8 cellular contexts compared by ENCODE assay signal in genomic region chr13:112711528-112712265, GRCh38. TPM values are rescaled to one million over a fixed set of nuclear protein-coding genes. Genes with fewer than 3 reads are reported as not detected.
A peak's percentile ranks its signal among the peaks of the same experiment; 100 is the strongest.
DNase-seq lines count a peak whose midpoint lies in the region; ATAC-seq and TF ChIP-seq lines count a peak whose summit lies in the region.

No MANE protein-coding gene starts in this region.

- peaks cover 9 to 43% (median 14%) of the 10 kb centered on the region in 4 donors for H3K4me1 Mint-ChIP-seq in CD4-positive, alpha-beta memory T cell

- intact Hi-C loops in left cardiac atrium (cut with DNase I): no loop called here
- intact Hi-C loops in CD4-positive, alpha-beta memory T cell (cut with micrococcal nuclease): no loop called here

- H3K9me3 ChIP-seq in BLaER1 treated with 17β-estradiol and CSF1 and Interleukin-3, amounts not matched to agents 10 nM and 100 nM (replicated peaks in 1 of 11): peaks cover 0 to 5% (median 0%) of the 10 kb centered on the region in 11 experiments; a peak in 2 of 22 replicates
- no peaks in the 10 kb centered on the region for H3K9me3 ChIP-seq in CD4-positive, alpha-beta memory T cell (ENCODE audit: control insufficient read depth in 1 of 2, low read length in 2 of 2)

- peak; percentile 91 for DNase-seq in left cardiac atrium
- peak; percentile 54 for DNase-seq in pons (ENCODE audit: low spot score)
- DNase-seq in activated gamma-delta T cell (lab: John Stamatoyannopoulos, UW): no peak
- no peak for DNase-seq in CD4-positive, alpha-beta memory T cell

- H3K9me3 Mint-ChIP-seq in CD4-positive, alpha-beta memory T cell: no peaks in the 10 kb centered on the region

- WGBS in adipose tissue, 3 donors: 14 to 26% (median 24%) methylated on average over 22 of the region's 22 CpGs

- peak overlapping the region in 8 of 11 experiments; percentile 18 to 69 (median 38); a peak in 15 of 22 replicates for H3K9ac ChIP-seq in BLaER1 treated with 17β-estradiol and CSF1 and Interleukin-3, amounts not matched to agents 10 nM and 100 nM

- H3K4me1 ChIP-seq in BLaER1 treated with 17β-estradiol and CSF1 and Interleukin-3, amounts not matched to agents 10 nM and 100 nM: peaks cover 42 to 56% (median 53%) of the 10 kb centered on the region in 10 experiments
- no peaks in the 10 kb centered on the region for H3K4me1 ChIP-seq in CD4-positive, alpha-beta memory T cell (ENCODE audit: insufficient read depth, low read length)

- POLR2A ChIA-PET in CD4-positive, alpha-beta memory T cell (lab: Charles Lee; ENCODE audit: partially characterized antibody): no interaction called here

- peak; percentile 72 for ATAC-seq in GM19025 (IDR thresholded peaks at IDR 0.05; ENCODE audit: low read depth, unreplicated experiment)
- ATAC-seq in left cardiac atrium: peak; percentile 91 to 96

- peaks cover 4 to 30% (median 12%) of the 10 kb centered on the region in 11 experiments; a peak in 18 of 22 replicates for H3K36me3 ChIP-seq in BLaER1 treated with 17β-estradiol and CSF1 and Interleukin-3, amounts not matched to agents 10 nM and 100 nM
- H3K36me3 ChIP-seq in CD4-positive, alpha-beta memory T cell (ENCODE audit: insufficient read depth, low read length): no peaks in the 10 kb centered on the region

- TF ChIP-seq EP300 in Ishikawa (IDR thresholded peaks at IDR 0.05; ENCODE audit: borderline replicate concordance): no peak; the same call in 1 of the 2 replicates

- H4K20me1 ChIP-seq in BLaER1 treated with 17β-estradiol and CSF1 and Interleukin-3, amounts not matched to agents 10 nM and 100 nM: peaks cover 52 to 100% (median 89%) of the 10 kb centered on the region in 11 experiments

- H3K27me3 ChIP-seq in BLaER1 treated with 17β-estradiol and CSF1 and Interleukin-3, amounts not matched to agents 10 nM and 100 nM: no peaks in the 10 kb centered on the region
- no peaks in the 10 kb centered on the region for H3K27me3 ChIP-seq in CD4-positive, alpha-beta memory T cell (ENCODE audit: insufficient read depth, low read length)

- no peak overlapping the region for H3K4me3 Mint-ChIP-seq in CD4-positive, alpha-beta memory T cell

- 0 out of 20 replicates have a peak overlapping the region, but pooled peaks of 1 of the 10 experiments have one; percentile 26 for H3K4me3 ChIP-seq in BLaER1 treated with 17β-estradiol and CSF1 and Interleukin-3, amounts not matched to agents 10 nM and 100 nM
- no peak overlapping the region for H3K4me3 ChIP-seq in CD4-positive, alpha-beta memory T cell (ENCODE audit: low read length in 2 of 2)

- H3K27ac Mint-ChIP-seq in CD4-positive, alpha-beta memory T cell: peak overlapping the region in 1 of 7 donors; percentile 35

- CTCF ChIA-PET in CD4-positive, alpha-beta memory T cell (lab: Charles Lee; ENCODE audit: partially characterized antibody): no interaction called here

- H3K27me3 Mint-ChIP-seq in CD4-positive, alpha-beta memory T cell: no peaks in the 10 kb centered on the region

- peaks cover 5 to 8% of the 10 kb centered on the region in 2 donors for H3K36me3 Mint-ChIP-seq in CD4-positive, alpha-beta memory T cell

- H3K4me2 ChIP-seq in BLaER1 treated with 17β-estradiol and CSF1 and Interleukin-3, amounts not matched to agents 10 nM and 100 nM: peak overlapping the region; percentile 72 to 94 (median 89)

- TF ChIP-seq RAD21 in Ishikawa (IDR thresholded peaks at IDR 0.05; ENCODE audit: low read depth): no peak

- peak overlapping the region in 8 of 11 experiments; percentile 32 to 83 (median 56); a peak in 18 of 22 replicates for H3K27ac ChIP-seq in BLaER1 treated with 17β-estradiol and CSF1 and Interleukin-3, amounts not matched to agents 10 nM and 100 nM
- peak overlapping the region; percentile 54 for H3K27ac ChIP-seq in adipose tissue (ENCODE audit: low read depth, low read length)
- no peak overlapping the region for H3K27ac ChIP-seq in CD4-positive, alpha-beta memory T cell (ENCODE audit: low read depth, low read length)

TF ChIP-seq in Ishikawa, 13 proteins besides CTCF, POLR2A, EP300 and RAD21:
- no peak for TF ChIP-seq YY1 (IDR thresholded peaks at IDR 0.05; ENCODE audit: low read depth)
- no peak for TF ChIP-seq REST (IDR thresholded peaks at IDR 0.05; ENCODE audit: low read depth)
- TF ChIP-seq CREB1 (IDR thresholded peaks at IDR 0.05; ENCODE audit: low read depth): no peak
- TF ChIP-seq TAF1 (IDR thresholded peaks at IDR 0.05; ENCODE audit: low read depth): no peak
- peak; percentile 48 for TF ChIP-seq EGR1 (IDR thresholded peaks at IDR 0.05)
- TF ChIP-seq FOXM1 (IDR thresholded peaks at IDR 0.05; ENCODE audit: borderline replicate concordance, low read depth): no peak
- TF ChIP-seq TEAD4 (IDR thresholded peaks at IDR 0.05): peak; percentile 78
- TF ChIP-seq USF1 (IDR thresholded peaks at IDR 0.05): 0 out of 2 replicates have a peak, but pooled peaks have one; percentile 2
- TF ChIP-seq MAX (IDR thresholded peaks at IDR 0.05): peak; percentile 85

RNA-seq across cellular contexts. Expression of gene ATP11A, which starts 21.9 kb away (rescaled TPM):
- 10 to 100 TPM in 1 of 3 donors, 1 to 10 TPM in 2; 8.1 to 12.0 (median 9.9) TPM for polyA plus RNA-seq in adipose tissue
- total RNA-seq in left cardiac atrium: 10 to 100 TPM; 58.5 to 69.9 TPM
- 10 to 100 TPM; 50.2 to 50.5 TPM for total RNA-seq in CD4-positive, alpha-beta memory T cell
- polyA plus RNA-seq in CD4-positive, alpha-beta memory T cell: 10 to 100 TPM in 1 of 2 donors, 1 to 10 TPM in 1; 1.1 to 11.2 TPM

Comparison
In these comparisons a context has a peak if more than half of its experiments do, and no peak if none do; other contexts are left out.
1. DNase-seq: peak in left cardiac atrium (single experiment) and pons (single experiment); none in activated gamma-delta T cell (single experiment) and CD4-positive, alpha-beta memory T cell (0 of 5).